8 cellular contexts compared by ENCODE assay signal in genomic region chr9:107213561-107214028, GRCh38.
DNase-seq lines count a peak whose midpoint lies in the region; ATAC-seq and TF ChIP-seq lines count a peak whose summit lies in the region.

No MANE protein-coding gene starts in this region.

- H4K20me1 ChIP-seq in MM.1S (ENCODE audit: insufficient read depth, low read length) = no peaks in the 10 kb centered on the region

- no peak overlapping the region for H3K4me3 Mint-ChIP-seq in activated T-cell treated with anti-CD3 and anti-CD28 coated beads, Interleukin-2, amount 50 U/mL, for 24 hours

- H3K27ac ChIP-seq in MM.1S (ENCODE audit: low read length) = no peak overlapping the region

- no peaks in the 10 kb centered on the region for H3K36me3 Mint-ChIP-seq in activated T-cell treated with anti-CD3 and anti-CD28 coated beads, Interleukin-2, amount 50 U/mL, for 24 hours (ENCODE audit: low read depth)

- H3K79me2 ChIP-seq in MM.1S (ENCODE audit: low read length) = no peaks in the 10 kb centered on the region

- H3K27me3 ChIP-seq in MM.1S (replicated peaks; ENCODE audit: insufficient read depth, low read length) = no peaks in the 10 kb centered on the region

- no peak overlapping the region for H3K9ac ChIP-seq in MM.1S (ENCODE audit: low read length)

- H2AFZ ChIP-seq in MM.1S (ENCODE audit: low read length) = no peak overlapping the region

- no peak overlapping the region for H3K4me2 ChIP-seq in MM.1S (ENCODE audit: low read depth, low read length)

- DNase-seq in GM12865 (ENCODE audit: low read depth) = peak; percentile 85
- DNase-seq in Jurkat, Clone E6-1 (ENCODE audit: low read depth, low spot score) = peak; percentile 31
- DNase-seq in activated T-cell treated with anti-CD3 and anti-CD28 coated beads, Interleukin-2, amount 50 U/mL, for 24 hours = no peak
- peak; percentile 64 for DNase-seq in kidney glomerular epithelial cell (lab: John Stamatoyannopoulos, UW)
- no peak for DNase-seq in MM.1S
- no peak for DNase-seq in NCI-H774 (lab: John Stamatoyannopoulos, UW)
- no peak for DNase-seq in NCI-H187 treated with DMSO at 0.1 percent for 48 hours (lab: John Stamatoyannopoulos, UW)

- H3K9me3 ChIP-seq in MM.1S (replicated peaks; ENCODE audit: insufficient read depth, low read length) = no peaks in the 10 kb centered on the region

- no peaks in the 10 kb centered on the region for H3F3A ChIP-seq in MM.1S (ENCODE audit: insufficient read depth, low read length)

- H3K36me3 ChIP-seq in MM.1S (replicated peaks; ENCODE audit: insufficient read depth, low read length) = no peaks in the 10 kb centered on the region

- H3K4me3 ChIP-seq in GM12865 (ENCODE audit: low read depth, low read length) = no peak overlapping the region
- no peak overlapping the region for H3K4me3 ChIP-seq in Jurkat, Clone E6-1 (ENCODE audit: low read length)
- H3K4me3 ChIP-seq in MM.1S (ENCODE audit: low read length) = no peak overlapping the region

- no peaks in the 10 kb centered on the region for H3K9me3 Mint-ChIP-seq in activated T-cell treated with anti-CD3 and anti-CD28 coated beads, Interleukin-2, amount 50 U/mL, for 24 hours

- H3K4me1 Mint-ChIP-seq in activated T-cell treated with anti-CD3 and anti-CD28 coated beads, Interleukin-2, amount 50 U/mL, for 24 hours (ENCODE audit: low read depth) = peaks cover 17% of the 10 kb centered on the region

- H3K27ac Mint-ChIP-seq in activated T-cell treated with anti-CD3 and anti-CD28 coated beads, Interleukin-2, amount 50 U/mL, for 24 hours = peak overlapping the region; percentile 72

- H3K27me3 Mint-ChIP-seq in activated T-cell treated with anti-CD3 and anti-CD28 coated beads, Interleukin-2, amount 50 U/mL, for 24 hours = peaks cover 13% of the 10 kb centered on the region

- TF ChIP-seq CTCF in GM12865 (IDR thresholded peaks at IDR 0.05; ENCODE audit: insufficient read depth, low read depth, low read length, missing control alignments) = no peak
- no peak for TF ChIP-seq CTCF in MM.1S (IDR thresholded peaks at IDR 0.05; ENCODE audit: low read length)

- ATAC-seq in GM21723 (IDR thresholded peaks at IDR 0.05; ENCODE audit: unreplicated experiment) = peak; percentile 96

- no peaks in the 10 kb centered on the region for H3K9me2 ChIP-seq in MM.1S (replicated peaks; ENCODE audit: insufficient read depth, low read length)

- H3K4me1 ChIP-seq in MM.1S (ENCODE audit: low read length) = no peaks in the 10 kb centered on the region

Comparison
In these comparisons a context has a peak if more than half of its experiments do, and no peak if none do; other contexts are left out.
1. DNase-seq: peak in GM12865 (single experiment), Jurkat, Clone E6-1 (single experiment) and kidney glomerular epithelial cell (single experiment); none in activated T-cell treated with anti-CD3 and anti-CD28 coated beads, Interleukin-2, amount 50 U/mL, for 24 hours (single experiment), MM.1S (single experiment), NCI-H774 (single experiment) and NCI-H187 treated with DMSO at 0.1 percent for 48 hours (single experiment).